Comparison of ENCODE assay signal across 1 cellular context in genomic region chr5:80083115-80083890, GRCh38.
A peak's percentile ranks its signal among the peaks of the same experiment; 100 is the strongest.
TF ChIP-seq lines count a peak whose summit lies in the region.

No MANE protein-coding gene starts in this region.

TF ChIP-seq in HepG2, 621 proteins besides CTCF, POLR2A, EP300 and RAD21 (continued from another document):
- TF ChIP-seq ZNF414 (CRISPR knock-in tag; IDR thresholded peaks at IDR 0.05) (no peak), TEAD2 (CRISPR knock-in tag; IDR thresholded peaks at IDR 0.05) (no peak), TEAD3 (CRISPR knock-in tag; optimal IDR thresholded peaks at IDR 0.05; ENCODE audit: borderline replicate concordance) (peak; percentile 26), ZNF329 (CRISPR knock-in tag; IDR thresholded peaks at IDR 0.05; ENCODE audit: low read depth) (no peak), ZNF556 (CRISPR knock-in tag; IDR thresholded peaks at IDR 0.05; ENCODE audit: borderline replicate concordance) (no peak), ZNF687 (CRISPR knock-in tag; IDR thresholded peaks at IDR 0.05) (0 out of 2 replicates have a peak, but pooled peaks have one; percentile 4), ARID3A (IDR thresholded peaks at IDR 0.05; ENCODE audit: low read depth, low read length) (peak; percentile 85), IRX3 (CRISPR knock-in tag; IDR thresholded peaks at IDR 0.05; ENCODE audit: borderline replicate concordance, low read depth) (no peak), DNMT1 (CRISPR knock-in tag; IDR thresholded peaks at IDR 0.05) (no peak), STAG1 (CRISPR knock-in tag; IDR thresholded peaks at IDR 0.05) (peak; percentile 83), ZNF660 (CRISPR knock-in tag; IDR thresholded peaks at IDR 0.05; ENCODE audit: borderline replicate concordance, low read depth) (no peak), GFI1 (CRISPR knock-in tag; IDR thresholded peaks at IDR 0.05; ENCODE audit: borderline replicate concordance) (peak; percentile 20; the same call in 1 of the 2 replicates), HNF4A (CRISPR knock-in tag; IDR thresholded peaks at IDR 0.05) (no peak), KAT2B (IDR thresholded peaks at IDR 0.05; ENCODE audit: borderline replicate concordance, low read depth, low read length) (peak; percentile 30; the same call in 1 of the 2 replicates), TBX2 (CRISPR knock-in tag; IDR thresholded peaks at IDR 0.05; ENCODE audit: borderline replicate concordance) (no peak), FOXA1 (IDR thresholded peaks at IDR 0.05) (no peak), FOXA1 (CRISPR knock-in tag; IDR thresholded peaks at IDR 0.05) (peak; percentile 77), SMC3 (IDR thresholded peaks at IDR 0.05; ENCODE audit: low read length) (peak; percentile 64), ZNF646 (CRISPR knock-in tag; IDR thresholded peaks at IDR 0.05) (no peak), ZNF740 (CRISPR knock-in tag; IDR thresholded peaks at IDR 0.05) (no peak), FOXK2 (IDR thresholded peaks at IDR 0.05) (peak; percentile 21; the same call in 1 of the 2 replicates), FOXA3 (CRISPR knock-in tag; IDR thresholded peaks at IDR 0.05) (peak; percentile 81), FUBP1 (CRISPR knock-in tag; IDR thresholded peaks at IDR 0.05; ENCODE audit: borderline replicate concordance) (no peak), AHDC1 (CRISPR knock-in tag; IDR thresholded peaks at IDR 0.05; ENCODE audit: borderline replicate concordance) (no peak), ZNF850 (CRISPR knock-in tag; conservative IDR thresholded peaks at IDR 0.05) (no peak), CREB1 (IDR thresholded peaks at IDR 0.05) (no peak), CREB1 (CRISPR knock-in tag; IDR thresholded peaks at IDR 0.05) (0 out of 2 replicates have a peak, but pooled peaks have one; percentile 22), ZNF24 (IDR thresholded peaks at IDR 0.05) (peak; percentile 72; the same call in 1 of the 2 replicates), ZNF101 (CRISPR knock-in tag; IDR thresholded peaks at IDR 0.05; ENCODE audit: borderline replicate concordance, low read depth) (no peak), ZSCAN22 (CRISPR knock-in tag; IDR thresholded peaks at IDR 0.05) (no peak), HMGXB4 (CRISPR knock-in tag; IDR thresholded peaks at IDR 0.05; ENCODE audit: borderline replicate concordance in 1 of 2, low read depth in 1 of 2) (peak in 1 of 2 experiments; percentile 35; a peak in 1 of 4 replicates)
